Comparison of ENCODE assay signal across 9 cellular contexts in the genomic region with DNA sequence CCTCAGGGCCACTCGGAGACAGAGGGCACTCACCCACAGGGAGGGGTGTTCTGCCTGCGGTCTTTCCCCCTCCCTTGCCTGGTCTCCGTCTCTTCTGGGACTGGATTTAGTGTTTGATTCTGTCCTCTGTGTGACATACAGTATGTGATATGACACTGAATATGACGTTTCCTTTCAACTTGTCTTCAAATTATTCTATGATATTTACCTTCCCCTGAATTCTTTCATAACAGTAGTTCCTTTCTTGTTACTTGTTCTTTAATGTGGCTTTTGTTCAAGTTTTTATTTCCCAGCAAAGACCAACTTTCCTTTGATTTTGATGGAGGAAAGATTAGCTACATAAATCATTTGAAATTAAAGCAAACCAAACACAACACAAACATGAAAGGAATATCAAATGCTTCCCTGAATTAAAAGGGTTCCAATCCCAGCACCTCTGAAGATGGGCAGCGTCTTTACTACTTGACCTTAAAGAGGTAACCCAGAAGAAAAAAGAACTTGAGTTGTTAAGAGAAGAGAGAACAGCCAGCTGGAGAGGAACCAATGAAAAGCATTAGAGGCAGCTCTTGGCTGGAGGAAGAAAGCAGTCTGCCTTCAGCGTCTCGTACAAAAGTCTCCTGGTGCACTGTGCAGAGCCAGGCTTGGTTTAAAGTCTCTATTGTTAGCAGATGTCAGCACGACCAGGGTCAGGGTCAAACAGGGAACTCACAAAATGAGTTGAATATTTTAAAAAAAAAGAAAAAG. TPM values are rescaled to one million over a fixed set of nuclear protein-coding genes. Genes with fewer than 3 reads are reported as not detected.
DNase-seq lines count a peak whose midpoint lies in the region; ATAC-seq and TF ChIP-seq lines count a peak whose summit lies in the region.
"Had no signal": no experiment of that assay in that cellular context is flagged by ENCODE, and none has a peak within 500 bp of the region (broad histone marks: within the 10 kb centered on the region; RNA-seq: fewer than 3 reads in every experiment).

No MANE protein-coding gene starts in this region.

- no peaks in the 10 kb centered on the region for H3K27me3 Mint-ChIP-seq in nephron (ENCODE audit: low read depth)

- peak overlapping the region in 1 of 3 experiments; percentile 49 for H3K4me3 Mint-ChIP-seq in nephron

- no peaks in the 10 kb centered on the region for H3K9me3 ChIP-seq in uterus

- no peaks in the 10 kb centered on the region for H3K27me3 ChIP-seq in uterus

- peaks cover 0 to 9% of the 10 kb centered on the region in 2 donors for H3K4me1 ChIP-seq in uterus

- H3K27ac ChIP-seq in uterus = peak overlapping the region; percentile 48 to 51

- no peaks in the 10 kb centered on the region for H3K36me3 ChIP-seq in uterus

- intact Hi-C loops in uterus (cut with DNase I; ENCODE audit: low total_unique reads) = no loop called here

- H3K4me3 ChIP-seq in fibroblast of mammary gland (ENCODE audit: control insufficient read depth, low read depth, low read length) (no peak overlapping the region), uterus (no peak overlapping the region)

- ATAC-seq in GM19035 (IDR thresholded peaks at IDR 0.05; ENCODE audit: unreplicated experiment) = no peak

- H3K9me3 Mint-ChIP-seq in nephron = peaks cover 3% of the 10 kb centered on the region

- TF ChIP-seq POLR2A in uterus (IDR thresholded peaks at IDR 0.05) = no peak

- H3K4me1 Mint-ChIP-seq in nephron = peaks cover 22% of the 10 kb centered on the region

- DNase-seq in activated CD8-positive, alpha-beta memory T cell treated with anti-CD3 and anti-CD28 coated beads for 24 hours = peak; percentile 45
- DNase-seq in activated CD8-positive, alpha-beta memory T cell treated with anti-CD3 and anti-CD28 coated beads, Interleukin-2, amount 50 U/mL, for 4 hours = no peak
- DNase-seq in fibroblast of mammary gland (ENCODE audit: low read depth) = peak; percentile 19
- peak; percentile 39 to 61 for DNase-seq in uterus
- no peak for DNase-seq in NCI-H345 (lab: John Stamatoyannopoulos, UW)
- DNase-seq in NCI-H774 (lab: John Stamatoyannopoulos, UW) = no peak
- DNase-seq: activated T-cell treated with anti-CD3 and anti-CD28 coated beads for 4 hours had no signal

- H3K36me3 Mint-ChIP-seq in nephron (ENCODE audit: low read depth) = no peaks in the 10 kb centered on the region

- TF ChIP-seq CTCF in fibroblast of mammary gland (conservative IDR thresholded peaks at IDR 0.05; ENCODE audit: control insufficient read depth, insufficient read depth, low read depth, low read length) (no peak), nephron (IDR thresholded peaks at IDR 0.05; ENCODE audit: unreplicated experiment in 3 of 3) (no peak), uterus (IDR thresholded peaks at IDR 0.05) (no peak)

- H3K27ac Mint-ChIP-seq in nephron = peak overlapping the region; percentile 65 to 79 (median 66)

RNA-seq across cellular contexts. Expression of gene RHEB, which starts 18.3 kb away (rescaled TPM):
- total RNA-seq in uterus = 100 to 1,000 TPM in 2 of 4 donors, 10 to 100 TPM in 2; 69.2 to 135 (median 102) TPM

Comparison
In these comparisons a context has a peak if more than half of its experiments do, and no peak if none do; other contexts are left out.
1. DNase-seq: peak in activated CD8-positive, alpha-beta memory T cell treated with anti-CD3 and anti-CD28 coated beads for 24 hours (single experiment), fibroblast of mammary gland (single experiment) and uterus (2 of 2); none in activated CD8-positive, alpha-beta memory T cell treated with anti-CD3 and anti-CD28 coated beads, Interleukin-2, amount 50 U/mL, for 4 hours (single experiment), NCI-H345 (single experiment) and NCI-H774 (single experiment).